In the genomic region with DNA sequence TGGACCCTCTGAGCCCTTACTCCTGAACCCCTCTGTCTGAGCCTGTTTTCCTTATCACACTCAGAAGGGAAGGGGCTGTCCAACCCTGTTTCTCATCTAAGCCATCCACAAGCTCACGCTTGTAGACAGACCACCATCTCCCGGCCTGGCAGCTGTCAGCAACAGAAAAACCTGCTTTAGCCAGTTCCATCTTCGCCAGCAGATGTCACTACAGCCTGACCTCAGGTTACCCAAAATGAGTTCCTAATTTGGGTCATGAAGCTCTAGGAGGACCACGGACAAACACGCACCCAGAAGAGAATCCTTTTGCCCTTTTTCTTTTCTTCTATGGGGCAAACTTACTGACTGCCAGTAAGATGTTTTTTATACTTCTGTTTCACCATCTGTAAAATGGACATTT, we compare ENCODE assay signal across 9 cellular contexts.
DNase-seq lines count a peak whose midpoint lies in the region; ATAC-seq and TF ChIP-seq lines count a peak whose summit lies in the region.
"Had no signal": no experiment of that assay in that cellular context is flagged by ENCODE, and none has a peak within 500 bp of the region (broad histone marks: within the 10 kb centered on the region; RNA-seq: fewer than 3 reads in every experiment).

No MANE protein-coding gene starts in this region.

- POLR2A ChIA-PET in A673 (lab: Charles Lee; ENCODE audit: low non-redundant PET), result no interaction called here

- no peak overlapping the region for H3K27ac Mint-ChIP-seq in stimulated activated naive B cell treated with anti-CD40 and anti-IgM and Interleukin-4, amounts not matched to agents 10 μg/mL and 1 μg/mL and 100 μg/mL, for 72 hours
- H3K27ac Mint-ChIP-seq: activated naive CD8-positive, alpha-beta T cell had no signal

- H3K4me3 ChIP-seq in A673 (ENCODE audit: low read depth, low read length, poor library complexity, severe bottlenecking), result no peak overlapping the region
- no peak overlapping the region for H3K4me3 ChIP-seq in RWPE2 (ENCODE audit: severe bottlenecking)

- H3K27ac ChIP-seq in A673 (ENCODE audit: low read depth, low read length, poor library complexity, severe bottlenecking) (no peak overlapping the region), RWPE2 (ENCODE audit: poor library complexity, severe bottlenecking) (no peak overlapping the region)

- ATAC-seq in RWPE2 (ENCODE audit: low read depth), result no peak
- ATAC-seq in stimulated activated naive B cell treated with anti-CD40 and anti-IgM and Interleukin-4, amounts not matched to agents 10 μg/mL and 1 μg/mL and 100 μg/mL, for 72 hours (replicated peaks), result peak; percentile 36 to 46
- ATAC-seq in esophagus mucosa, result no peak
- ATAC-seq in GM19463 (IDR thresholded peaks at IDR 0.05; ENCODE audit: unreplicated experiment), result no peak

- DNase-seq in A673 (ENCODE audit: low spot score) (peak; percentile 27), RWPE2 (ENCODE audit: low spot score) (no peak), fibroblast of peridontal ligament (ENCODE audit: extremely low read depth) (peak; percentile 31), T1000 (lab: John Stamatoyannopoulos, UW) (no peak)
- no peak for DNase-seq in stimulated activated naive B cell treated with anti-CD40 and anti-IgM and Interleukin-4, amounts not matched to agents 10 μg/mL and 1 μg/mL and 100 μg/mL, for 72 hours

- no peaks in the 10 kb centered on the region for H3K9me3 Mint-ChIP-seq in stimulated activated naive B cell treated with anti-CD40 and anti-IgM and Interleukin-4, amounts not matched to agents 10 μg/mL and 1 μg/mL and 100 μg/mL, for 72 hours

- CTCF ChIA-PET in A673 (lab: Charles Lee), result interaction anchor here (0.5 to 0.7 kb wide), 2 partner anchors 35 to 295 kb away, joined by 3 to 6 read pairs; no protein-coding TSS in a partner anchor

- H3K4me3 Mint-ChIP-seq in stimulated activated naive B cell treated with anti-CD40 and anti-IgM and Interleukin-4, amounts not matched to agents 10 μg/mL and 1 μg/mL and 100 μg/mL, for 72 hours, result no peak overlapping the region
- H3K4me3 Mint-ChIP-seq: activated naive CD8-positive, alpha-beta T cell had no signal

- no TSS peak for BruUV-seq in A673 (replicated peaks; lab: Mats Ljungman, UMichigan)

- H3K9me3 ChIP-seq in A673 (ENCODE audit: low read depth, low read length, poor library complexity, severe bottlenecking) (no peaks in the 10 kb centered on the region), RWPE2 (ENCODE audit: severe bottlenecking) (no peaks in the 10 kb centered on the region)

- no peaks in the 10 kb centered on the region for H3K36me3 Mint-ChIP-seq in stimulated activated naive B cell treated with anti-CD40 and anti-IgM and Interleukin-4, amounts not matched to agents 10 μg/mL and 1 μg/mL and 100 μg/mL, for 72 hours
- H3K36me3 Mint-ChIP-seq: activated naive CD8-positive, alpha-beta T cell had no signal

- H3K27me3 ChIP-seq in A673 (replicated peaks; ENCODE audit: insufficient read depth, low read depth, low read length, poor library complexity) (no peaks in the 10 kb centered on the region), RWPE2 (ENCODE audit: insufficient read depth, poor library complexity, severe bottlenecking) (no peaks in the 10 kb centered on the region)

- H3K27me3 Mint-ChIP-seq in stimulated activated naive B cell treated with anti-CD40 and anti-IgM and Interleukin-4, amounts not matched to agents 10 μg/mL and 1 μg/mL and 100 μg/mL, for 72 hours, result peaks cover 14 to 29% of the 10 kb centered on the region in 2 donors
- H3K27me3 Mint-ChIP-seq: activated naive CD8-positive, alpha-beta T cell had no signal

- intact Hi-C loops in A673 (cut with micrococcal nuclease; ENCODE audit: unreplicated experiment), result no loop called here

- H3K36me3 ChIP-seq in A673 (ENCODE audit: insufficient read depth, low read length, poor library complexity, severe bottlenecking) (no peaks in the 10 kb centered on the region), RWPE2 (ENCODE audit: low read depth) (no peaks in the 10 kb centered on the region)

- peaks cover 0 to 6% of the 10 kb centered on the region in 2 donors for H3K4me1 Mint-ChIP-seq in stimulated activated naive B cell treated with anti-CD40 and anti-IgM and Interleukin-4, amounts not matched to agents 10 μg/mL and 1 μg/mL and 100 μg/mL, for 72 hours

- H3K4me1 ChIP-seq in A673 (ENCODE audit: insufficient read depth, low read length, poor library complexity, severe bottlenecking) (peaks cover 22% of the 10 kb centered on the region), RWPE2 (ENCODE audit: insufficient read depth, poor library complexity, severe bottlenecking) (no peaks in the 10 kb centered on the region)

- peak; percentile 49 for TF ChIP-seq CTCF in A673 (conservative IDR thresholded peaks at IDR 0.05; ENCODE audit: low read depth, low read length)
- peak; percentile 61 for TF ChIP-seq CTCF in GM12873 (IDR thresholded peaks at IDR 0.05; ENCODE audit: insufficient read depth, low read depth, low read length, missing control alignments)
- peak; percentile 41 for TF ChIP-seq CTCF in RWPE2 (IDR thresholded peaks at IDR 0.05; ENCODE audit: poor library complexity, severe bottlenecking)

Comparison
In these comparisons a context has a peak if more than half of its experiments do, and no peak if none do; other contexts are left out.
1. DNase-seq: peak in A673 (single experiment) and fibroblast of peridontal ligament (single experiment); none in RWPE2 (single experiment), stimulated activated naive B cell treated with anti-CD40 and anti-IgM and Interleukin-4, amounts not matched to agents 10 μg/mL and 1 μg/mL and 100 μg/mL, for 72 hours (single experiment) and T1000 (single experiment).
2. ATAC-seq: peak in stimulated activated naive B cell treated with anti-CD40 and anti-IgM and Interleukin-4, amounts not matched to agents 10 μg/mL and 1 μg/mL and 100 μg/mL, for 72 hours (2 of 2); none in RWPE2 (single experiment), esophagus mucosa (single experiment) and GM19463 (single experiment).
3. Peak in every context shown above with its lines, with median percentiles within 50 percentile points of each other: CTCF ChIP-seq.